16 cellular contexts compared by ENCODE assay signal in the genomic region with DNA sequence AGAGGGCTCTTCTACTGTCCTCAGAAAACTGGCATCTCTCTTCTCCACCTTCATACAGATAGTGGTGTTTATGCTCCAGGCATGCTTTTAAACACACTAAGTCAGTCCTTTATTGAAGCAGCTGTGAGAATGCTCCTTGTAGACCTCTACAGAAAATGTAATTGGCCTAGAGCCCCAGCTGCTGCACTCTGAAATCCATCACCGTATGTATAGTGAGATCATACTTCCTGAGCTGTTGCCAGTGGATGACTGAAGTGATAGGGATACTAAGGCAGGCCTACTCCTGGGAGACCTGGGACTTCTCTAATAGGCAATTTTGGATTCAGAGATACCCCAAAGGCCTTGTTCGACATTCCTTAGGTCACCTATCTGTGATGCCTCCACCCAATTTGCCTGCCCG.
DNase-seq lines count a peak whose midpoint lies in the region; ATAC-seq and TF ChIP-seq lines count a peak whose summit lies in the region.
"Had no signal": no experiment of that assay in that cellular context is flagged by ENCODE, and none has a peak within 500 bp of the region (broad histone marks: within the 10 kb centered on the region; RNA-seq: fewer than 3 reads in every experiment).

No MANE protein-coding gene starts in this region.

- DNase-seq in NCI-H82 (lab: John Stamatoyannopoulos, UW) (peak; percentile 30), NCI-H82 treated with DMSO at 0.1 percent for 48 hours (lab: John Stamatoyannopoulos, UW; ENCODE audit: unreplicated experiment) (no peak), SHP77 treated with DMSO at 0.1 percent for 48 hours (lab: John Stamatoyannopoulos, UW) (peak; percentile 33), glomerular visceral epithelial cell (ENCODE audit: extremely low spot score) (peak; percentile 47), upper lobe of right lung (no peak), foreskin melanocyte (no peak)
- no peak for DNase-seq in activated naive CD4-positive, alpha-beta T cell treated with anti-CD3 and anti-CD28 coated beads, Interleukin-2, amount 50 U/mL, for 72 hours (ENCODE audit: low spot score in 2 of 2)
- DNase-seq: AML-193; Calu3; CD4-positive, CD25-positive, alpha-beta regulatory T cell; DMS79 treated with DMSO at 0.1 percent for 48 hours; NCI-H1092 treated with DMSO at 0.1 percent for 48 hours; NCI-H187 treated with DMSO at 0.1 percent for 48 hours had no signal

- peak; percentile 22 for ATAC-seq in upper lobe of right lung
- ATAC-seq in GM18873 (IDR thresholded peaks at IDR 0.05; ENCODE audit: low FRiP score, unreplicated experiment), result no peak
- no peak for ATAC-seq in activated naive CD4-positive, alpha-beta T cell treated with anti-CD3 and anti-CD28 coated beads, Interleukin-2, amount 50 U/mL, for 72 hours
- ATAC-seq: A549 had no signal

- no peaks in the 10 kb centered on the region for H3K36me3 ChIP-seq in upper lobe of right lung

- H3K27me3 ChIP-seq in upper lobe of right lung, result no peaks in the 10 kb centered on the region

- no peak overlapping the region for H3K4me3 ChIP-seq in upper lobe of right lung
- H3K4me3 ChIP-seq: A549 had no signal

- H3K36me3 Mint-ChIP-seq in activated naive CD4-positive, alpha-beta T cell treated with anti-CD3 and anti-CD28 coated beads, Interleukin-2, amount 50 U/mL, for 72 hours, result no peaks in the 10 kb centered on the region
- H3K36me3 Mint-ChIP-seq: CD4-positive, CD25-positive, alpha-beta regulatory T cell had no signal

- no peaks in the 10 kb centered on the region for H3K4me1 ChIP-seq in upper lobe of right lung
- H3K4me1 ChIP-seq: A549 had no signal

- H3K9me3 ChIP-seq in upper lobe of right lung, result no peaks in the 10 kb centered on the region
- H3K9me3 ChIP-seq: A549 had no signal

- H3K27ac Mint-ChIP-seq in activated naive CD4-positive, alpha-beta T cell treated with anti-CD3 and anti-CD28 coated beads, Interleukin-2, amount 50 U/mL, for 72 hours, result no peak overlapping the region
- H3K27ac Mint-ChIP-seq: CD4-positive, CD25-positive, alpha-beta regulatory T cell had no signal

- no peak for TF ChIP-seq CTCF in upper lobe of right lung (IDR thresholded peaks at IDR 0.05)

- H3K27ac ChIP-seq in upper lobe of right lung, result no peak overlapping the region
- H3K27ac ChIP-seq: A549, KMS-11 had no signal

- intact Hi-C loops in upper lobe of right lung (cut with DNase I), result no loop called here

- H3K9me3 Mint-ChIP-seq in activated naive CD4-positive, alpha-beta T cell treated with anti-CD3 and anti-CD28 coated beads, Interleukin-2, amount 50 U/mL, for 72 hours, result peaks cover 3 to 4% of the 10 kb centered on the region in 2 donors

Comparison
In these comparisons a context has a peak if more than half of its experiments do, and no peak if none do; other contexts are left out.
1. DNase-seq: peak in NCI-H82 (single experiment), SHP77 treated with DMSO at 0.1 percent for 48 hours (single experiment) and glomerular visceral epithelial cell (single experiment); none in NCI-H82 treated with DMSO at 0.1 percent for 48 hours (single experiment), upper lobe of right lung (single experiment), activated naive CD4-positive, alpha-beta T cell treated with anti-CD3 and anti-CD28 coated beads, Interleukin-2, amount 50 U/mL, for 72 hours (0 of 2) and foreskin melanocyte (single experiment).